13 cellular contexts compared by ENCODE assay signal in genomic region chr7:74709880-74710671, GRCh38. TPM values are rescaled to one million over a fixed set of nuclear protein-coding genes. Genes with fewer than 3 reads are reported as not detected.
DNase-seq lines count a peak whose midpoint lies in the region; ATAC-seq, FAIRE-seq and TF ChIP-seq lines count a peak whose summit lies in the region.
"Had no signal": no experiment of that assay in that cellular context is flagged by ENCODE, and none has a peak within 500 bp of the region (broad histone marks: within the 10 kb centered on the region; RNA-seq: fewer than 3 reads in every experiment).

No MANE protein-coding gene starts in this region.

- TF ChIP-seq RAD21 in HCT116 (IDR thresholded peaks at IDR 0.05; ENCODE audit: low read depth), result peak; percentile 56; the same call in 1 of the 2 replicates

- in situ Hi-C loops in GM13976 (cut with MboI; ENCODE audit: low sequenced_read_pairs, unreplicated experiment), result no loop called here

- H3K9me2 ChIP-seq in HCT116 (ENCODE audit: insufficient read depth) (no peaks in the 10 kb centered on the region), hepatocyte (replicated peaks; ENCODE audit: insufficient read depth) (no peaks in the 10 kb centered on the region)

- H3K36me3 ChIP-seq in BE2C, result peaks cover 93% of the 10 kb centered on the region
- H3K36me3 ChIP-seq in HCT116 (ENCODE audit: control insufficient read depth in 1 of 2, insufficient read depth in 2 of 2, low read length in 2 of 2), result peaks cover 32 to 40% of the 10 kb centered on the region in 2 experiments
- peaks cover 10% of the 10 kb centered on the region for H3K36me3 ChIP-seq in hepatocyte (replicated peaks; ENCODE audit: insufficient read depth, low read depth)

- FAIRE-seq in D721Med (lab: Jason Lieb, UNC), result no peak

- H3K4me2 ChIP-seq in HCT116 (ENCODE audit: low read length), result no peak overlapping the region
- H3K4me2 ChIP-seq in hepatocyte, result no peak overlapping the region

- BruUV-seq in HCT116 (replicated peaks; lab: Mats Ljungman, UMichigan), result no TSS peak

- no peak overlapping the region for H3K4me3 ChIP-seq in BE2C (ENCODE audit: low read depth, low read length)
- no peak overlapping the region for H3K4me3 ChIP-seq in HCT116 (replicated peaks in 1 of 2; ENCODE audit: low read depth in 1 of 2, low read length in 2 of 2)
- no peak overlapping the region for H3K4me3 ChIP-seq in hepatocyte

- POLR2A ChIA-PET in HCT116 (lab: Charles Lee), result no interaction called here

- TF ChIP-seq CTCF in BE2C (IDR thresholded peaks at IDR 0.05; ENCODE audit: low read depth, low read length), result peak; percentile 20
- peak in 2 of 3 experiments; percentile 17 to 28; a peak in 2 of 6 replicates for TF ChIP-seq CTCF in HCT116 (IDR thresholded peaks at IDR 0.05 in 2 of 3, conservative IDR thresholded peaks at IDR 0.05 in 1 of 3; ENCODE audit: borderline replicate concordance in 1 of 3, insufficient read depth in 1 of 3, low read depth in 2 of 3, low read length in 2 of 3)
- no peak for TF ChIP-seq CTCF in hepatocyte (IDR thresholded peaks at IDR 0.05; ENCODE audit: poor library complexity)
- TF ChIP-seq CTCF in D721Med (IDR thresholded peaks at IDR 0.05; ENCODE audit: insufficient read depth, missing control alignments), result no peak
- TF ChIP-seq CTCF in GM13976 (IDR thresholded peaks at IDR 0.05; ENCODE audit: borderline replicate concordance, control extremely low read depth, extremely low read depth, insufficient read depth, missing control alignments), result no peak

- 97% methylated on average over 10 of the region's 10 CpGs for WGBS in hepatocyte (ENCODE audit: low lambda C conversion rate, missing lambda C conversion rate)

- no peaks in the 10 kb centered on the region for H3K4me1 ChIP-seq in BE2C
- H3K4me1 ChIP-seq in HCT116 (ENCODE audit: control insufficient read depth in 1 of 2, insufficient read depth in 2 of 2, low read length in 2 of 2), result no peaks in the 10 kb centered on the region
- H3K4me1 ChIP-seq in hepatocyte (ENCODE audit: insufficient read depth), result no peaks in the 10 kb centered on the region

- CTCF ChIA-PET in HCT116 (lab: Charles Lee), result no interaction called here

- no peak overlapping the region for H3K9ac ChIP-seq in HCT116 (ENCODE audit: low read length)

- ATAC-seq in HCT116, result peak; percentile 61; the same call in 1 of the 2 replicates
- ATAC-seq: naive thymus-derived CD8-positive, alpha-beta T cell had no signal

- RAD21 ChIA-PET in HCT116 (lab: Charles Lee; ENCODE audit: low non-redundant PET in 1 of 2, low total read pairs in 2 of 2, uncharacterized antibody in 2 of 2, unreplicated experiment in 2 of 2), result no interaction called here

- no peak overlapping the region for H3K27ac ChIP-seq in HCT116 (ENCODE audit: low read depth, low read length)
- H3K27ac ChIP-seq in hepatocyte, result no peak overlapping the region

- no peak for TF ChIP-seq POLR2A in HCT116 (IDR thresholded peaks at IDR 0.05; ENCODE audit: borderline replicate concordance, extremely low read depth, insufficient read depth, insufficient read length)

- DNase-seq in BE2C (no peak), HCT116 (ENCODE audit: low read depth, low spot score) (no peak), amniotic epithelial cell (ENCODE audit: low read depth) (peak; percentile 47), hepatocyte (ENCODE audit: low spot score) (peak; percentile 7), NCI-H1092 (lab: John Stamatoyannopoulos, UW) (no peak), NCI-H1417 (lab: John Stamatoyannopoulos, UW) (no peak), D721Med (ENCODE audit: insufficient read length, low spot score) (no peak), GM13976 (ENCODE audit: low spot score) (no peak)
- DNase-seq: activated naive CD4-positive, alpha-beta T cell; CD4-positive, alpha-beta memory T cell; naive thymus-derived CD8-positive, alpha-beta T cell; NCI-H226; RPMI8226 had no signal

- H3K9me3 ChIP-seq in BE2C (no peaks in the 10 kb centered on the region), HCT116 (ENCODE audit: control insufficient read depth in 1 of 2, insufficient read depth in 1 of 2, low read depth in 1 of 2, low read length in 2 of 2) (peaks cover 0 to 12% of the 10 kb centered on the region in 2 experiments; a peak in 1 of 4 replicates), hepatocyte (ENCODE audit: low read depth) (no peaks in the 10 kb centered on the region)

- H4K20me1 ChIP-seq in HCT116 (ENCODE audit: insufficient read depth), result no peaks in the 10 kb centered on the region
- peaks cover 9% of the 10 kb centered on the region for H4K20me1 ChIP-seq in hepatocyte (ENCODE audit: insufficient read depth, poor library complexity, severe bottlenecking)

- H3K79me2 ChIP-seq in HCT116 (ENCODE audit: insufficient read depth, low read length) (no peaks in the 10 kb centered on the region; the same call in 1 of the 2 replicates), hepatocyte (peaks cover 56% of the 10 kb centered on the region)

- intact Hi-C loops in HCT116 (cut with micrococcal nuclease), result no loop called here

- H2AFZ ChIP-seq in HCT116 (ENCODE audit: low read depth, low read length, poor library complexity, severe bottlenecking), result no peak overlapping the region
- no peak overlapping the region for H2AFZ ChIP-seq in hepatocyte

- H3K27me3 ChIP-seq in BE2C (no peaks in the 10 kb centered on the region), HCT116 (ENCODE audit: insufficient read depth, low read length) (no peaks in the 10 kb centered on the region), hepatocyte (no peaks in the 10 kb centered on the region)

TF ChIP-seq in HCT116, 20 proteins besides CTCF, POLR2A, EP300 and RAD21:
- TF ChIP-seq REST (IDR thresholded peaks at IDR 0.05; ENCODE audit: low read depth) (no peak), POLR2AphosphoS5 (IDR thresholded peaks at IDR 0.05; ENCODE audit: low read depth, low read length) (no peak), JUND (IDR thresholded peaks at IDR 0.05) (no peak), EZH2phosphoT487 (IDR thresholded peaks at IDR 0.05; ENCODE audit: borderline replicate concordance) (no peak), ZBTB33 (IDR thresholded peaks at IDR 0.05; ENCODE audit: extremely low read depth, insufficient replicate concordance, low read length) (no peak), ATF3 (IDR thresholded peaks at IDR 0.05) (no peak), TCF7L2 (IDR thresholded peaks at IDR 0.05; ENCODE audit: borderline replicate concordance, extremely low read depth, insufficient read depth, insufficient read length) (no peak), CBX3 (IDR thresholded peaks at IDR 0.05; ENCODE audit: low read depth) (no peak), EGR1 (IDR thresholded peaks at IDR 0.05; ENCODE audit: low read depth) (no peak), SP1 (IDR thresholded peaks at IDR 0.05; ENCODE audit: low read depth) (no peak), ELF1 (IDR thresholded peaks at IDR 0.05; ENCODE audit: borderline replicate concordance, low read depth) (no peak), YY1 (IDR thresholded peaks at IDR 0.05; ENCODE audit: extremely low read depth, insufficient replicate concordance, low read depth, low read length) (no peak)

RNA-seq across cellular contexts. Expression of gene GTF2I, which starts 52.6 kb away (rescaled TPM):
- 115 TPM for polyA plus RNA-seq in BE2C (2012; ENCODE audit: insufficient read depth, insufficient read length, low read depth)
- total RNA-seq in HCT116 (2021; ENCODE audit: unreplicated experiment), result 164 TPM
- 41.1 and 50.2 TPM in 2 replicates for polyA plus RNA-seq in HCT116 (2012)
- 193 and 260 TPM in 2 replicates for total RNA-seq in hepatocyte
- 167 and 182 TPM in 2 replicates for polyA plus RNA-seq in hepatocyte

Comparison
In these comparisons a context has a peak if more than half of its experiments do, and no peak if none do; other contexts are left out.
1. DNase-seq: peak in amniotic epithelial cell (single experiment) and hepatocyte (single experiment); none in BE2C (single experiment), HCT116 (single experiment), NCI-H1092 (single experiment), NCI-H1417 (0 of 3), D721Med (single experiment) and GM13976 (single experiment).
2. CTCF ChIP-seq: peak in BE2C (single experiment) and HCT116 (2 of 3); none in hepatocyte (single experiment), D721Med (single experiment) and GM13976 (single experiment).